ENCODE assay signal across 16 cellular contexts in the genomic region with DNA sequence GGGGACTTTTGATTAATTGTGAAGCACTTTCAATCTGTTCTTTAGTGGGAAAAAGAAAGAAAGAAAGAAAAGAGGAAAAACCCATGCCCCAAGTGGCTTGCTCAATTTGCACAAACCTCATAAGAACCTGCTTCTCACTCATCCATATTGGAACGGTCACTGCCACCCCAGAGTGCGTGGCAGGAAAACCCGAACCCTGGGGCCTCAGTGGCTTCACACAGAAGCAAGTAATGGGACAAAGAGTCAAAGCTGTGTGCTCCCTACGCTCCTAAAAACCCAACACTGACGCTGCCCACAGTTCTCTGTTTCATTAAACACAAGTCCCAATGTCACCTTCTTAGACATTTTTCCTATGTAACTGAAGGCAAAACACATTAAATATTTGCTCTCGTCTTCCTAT. TPM values are rescaled to one million over a fixed set of nuclear protein-coding genes. Genes with fewer than 3 reads are reported as not detected.
DNase-seq lines count a peak whose midpoint lies in the region; ATAC-seq and TF ChIP-seq lines count a peak whose summit lies in the region.
"Had no signal": no experiment of that assay in that cellular context is flagged by ENCODE, and none has a peak within 500 bp of the region (broad histone marks: within the 10 kb centered on the region; RNA-seq: fewer than 3 reads in every experiment).

No MANE protein-coding gene starts in this region.

- POLR2A ChIA-PET in T-cell (lab: Charles Lee), result no interaction called here

- H3K36me3 ChIP-seq in H7 (replicated peaks; ENCODE audit: control insufficient read depth, insufficient read depth, low read length) (no peaks in the 10 kb centered on the region), endodermal cell (ENCODE audit: control insufficient read depth, insufficient read depth, low read length) (no peaks in the 10 kb centered on the region), upper lobe of right lung (no peaks in the 10 kb centered on the region)
- H3K36me3 ChIP-seq: HAP-1 had no signal

- H3K27me3 Mint-ChIP-seq in endodermal cell (ENCODE audit: insufficient read depth) (peaks cover 78% of the 10 kb centered on the region), nephron (ENCODE audit: low read depth) (peaks cover 91% of the 10 kb centered on the region), T-cell (peaks cover 50 to 72% of the 10 kb centered on the region in 2 donors)

- no peak for TF ChIP-seq CTCF in endodermal cell (conservative IDR thresholded peaks at IDR 0.05)
- no peak for TF ChIP-seq CTCF in nephron (IDR thresholded peaks at IDR 0.05; ENCODE audit: unreplicated experiment in 3 of 3)
- TF ChIP-seq CTCF in upper lobe of right lung (IDR thresholded peaks at IDR 0.05), result no peak

- 87 to 95% methylated on average over 4 to 6 of the region's 6 CpGs for WGBS in endodermal cell (ENCODE audit: insufficient coverage in 1 of 2, insufficient read length in 1 of 2), 2 experiments

- no peak overlapping the region for H3K4me3 ChIP-seq in H7 (ENCODE audit: insufficient read depth, low read depth, low read length)
- H3K4me3 ChIP-seq in endodermal cell (ENCODE audit: low read length), result no peak overlapping the region
- peak overlapping the region; percentile 42 for H3K4me3 ChIP-seq in upper lobe of right lung
- H3K4me3 ChIP-seq: GM12878, HAP-1 had no signal

- H3K27me3 ChIP-seq in H7 (ENCODE audit: control insufficient read depth, insufficient read depth, low read length), result peaks cover 57% of the 10 kb centered on the region
- H3K27me3 ChIP-seq in endodermal cell (ENCODE audit: control insufficient read depth, insufficient read depth, low read length, poor library complexity, severe bottlenecking), result peaks cover 75% of the 10 kb centered on the region
- H3K27me3 ChIP-seq in upper lobe of right lung, result peaks cover 35% of the 10 kb centered on the region

- CTCF ChIA-PET in T-cell (lab: Charles Lee), result no interaction called here

- intact Hi-C loops in upper lobe of right lung (cut with DNase I), result no loop called here

- H3K9me3 ChIP-seq in endodermal cell (ENCODE audit: control insufficient read depth, low read length) (no peaks in the 10 kb centered on the region), upper lobe of right lung (no peaks in the 10 kb centered on the region)
- H3K9me3 ChIP-seq: A549, HAP-1 had no signal

- no peak overlapping the region for H3K27ac Mint-ChIP-seq in endodermal cell
- H3K27ac Mint-ChIP-seq in nephron, result no peak overlapping the region
- no peak overlapping the region for H3K27ac Mint-ChIP-seq in T-cell
- H3K27ac Mint-ChIP-seq: GM23338 had no signal

- H3K4me1 Mint-ChIP-seq in endodermal cell, result peaks cover 24% of the 10 kb centered on the region
- peaks cover 21% of the 10 kb centered on the region for H3K4me1 Mint-ChIP-seq in nephron
- peaks cover 17 to 33% (median 25%) of the 10 kb centered on the region in 3 donors for H3K4me1 Mint-ChIP-seq in T-cell

- H3K4me1 ChIP-seq in endodermal cell (ENCODE audit: control insufficient read depth, insufficient read depth, low read length) (no peaks in the 10 kb centered on the region), upper lobe of right lung (peaks cover 23% of the 10 kb centered on the region)
- H3K4me1 ChIP-seq: HAP-1 had no signal

- DNase-seq in H7, result peak; percentile 14
- peak; percentile 41 for DNase-seq in endodermal cell
- no peak for DNase-seq in upper lobe of right lung
- DNase-seq in iPS-NIHi7 (ENCODE audit: extremely low spot score), result no peak
- DNase-seq in T-cell, result no peak
- DNase-seq: CD8-positive, alpha-beta memory T cell had no signal

- H3K9ac ChIP-seq in endodermal cell (ENCODE audit: extremely low read depth, low read length, poor library complexity, severe bottlenecking), result no peak overlapping the region

- H3K27ac ChIP-seq in endodermal cell (ENCODE audit: low read depth, low read length) (no peak overlapping the region), upper lobe of right lung (peak overlapping the region; percentile 2)
- H3K27ac ChIP-seq: A549 had no signal

- H3K36me3 Mint-ChIP-seq in endodermal cell (ENCODE audit: low read depth), result no peaks in the 10 kb centered on the region
- no peaks in the 10 kb centered on the region for H3K36me3 Mint-ChIP-seq in nephron (ENCODE audit: low read depth)
- H3K36me3 Mint-ChIP-seq in T-cell, result no peaks in the 10 kb centered on the region
- H3K36me3 Mint-ChIP-seq: CD8-positive, alpha-beta memory T cell had no signal

- H3K4me3 Mint-ChIP-seq in endodermal cell (no peak overlapping the region), nephron (peak overlapping the region in 2 of 3 experiments; percentile 78 to 82), T-cell (peak overlapping the region in 1 of 3 donors; percentile 80)

- H3K9me3 Mint-ChIP-seq in endodermal cell (peaks cover 2% of the 10 kb centered on the region), nephron (no peaks in the 10 kb centered on the region), T-cell (no peaks in the 10 kb centered on the region)
- H3K9me3 Mint-ChIP-seq: CD8-positive, alpha-beta memory T cell; GM23338 had no signal

- no peak for ATAC-seq in upper lobe of right lung
- ATAC-seq in GM19395 (IDR thresholded peaks at IDR 0.05; ENCODE audit: unreplicated experiment), result no peak
- ATAC-seq in T-cell (replicated peaks in 1 of 4), result no peak
- ATAC-seq: A549, GM23338, HepG2 had no signal

RNA-seq across cellular contexts. Expression of a gene that starts 1.2 kb away (rescaled TPM):
- not detected in 2 replicates for total RNA-seq in H7 (2014; rRNA removed; shearing (Covaris generic))
- total RNA-seq in endodermal cell, result 1 to 10 TPM in 1 of 2 donors, under 1 TPM in 1; 0.38 to 1.8 TPM
- not detected for polyA plus RNA-seq in endodermal cell (2013, experiment 1 of 2)
- not detected for polyA plus RNA-seq in endodermal cell (2013, experiment 2 of 2)
- 72.9 TPM for total RNA-seq in upper lobe of right lung
- under 1 TPM in 2 of 5 donors, not detected in 3; 0.18 to 0.32 TPM for total RNA-seq in T-cell
- total RNA-seq: CD8-positive, alpha-beta memory T cell; G401 had no signal
- polyA plus RNA-seq: AG04450, BJ had no signal

RNA-seq across cellular contexts. Expression of a gene that starts 57.4 kb away (rescaled TPM):
- 55.0 and 63.6 TPM in 2 replicates for total RNA-seq in H7 (2014; rRNA removed; shearing (Covaris generic))
- total RNA-seq in endodermal cell (10 to 100 TPM; 84.7 to 92.0 TPM), upper lobe of right lung (26.0 TPM), T-cell (10 to 100 TPM; 38.8 to 60.2 (median 47.4) TPM)
- 65.9 TPM for polyA plus RNA-seq in endodermal cell (2013, experiment 1 of 2)
- 59.6 TPM for polyA plus RNA-seq in endodermal cell (2013, experiment 2 of 2)

Comparison
In these comparisons a context has a peak if more than half of its experiments do, and no peak if none do; other contexts are left out.
1. DNase-seq: peak in H7 (single experiment) and endodermal cell (single experiment); none in upper lobe of right lung (single experiment), iPS-NIHi7 (single experiment) and T-cell (0 of 34).
2. RNA of a gene that starts 1.2 kb away (total RNA-seq): 72.9 TPM in upper lobe of right lung (single experiment); 0.38 to 1.8 TPM in endodermal cell, 0.18 to 0.32 TPM in T-cell and not detected in H7; every median in the first group is over 10 times any median in the second.